In the genomic region with DNA sequence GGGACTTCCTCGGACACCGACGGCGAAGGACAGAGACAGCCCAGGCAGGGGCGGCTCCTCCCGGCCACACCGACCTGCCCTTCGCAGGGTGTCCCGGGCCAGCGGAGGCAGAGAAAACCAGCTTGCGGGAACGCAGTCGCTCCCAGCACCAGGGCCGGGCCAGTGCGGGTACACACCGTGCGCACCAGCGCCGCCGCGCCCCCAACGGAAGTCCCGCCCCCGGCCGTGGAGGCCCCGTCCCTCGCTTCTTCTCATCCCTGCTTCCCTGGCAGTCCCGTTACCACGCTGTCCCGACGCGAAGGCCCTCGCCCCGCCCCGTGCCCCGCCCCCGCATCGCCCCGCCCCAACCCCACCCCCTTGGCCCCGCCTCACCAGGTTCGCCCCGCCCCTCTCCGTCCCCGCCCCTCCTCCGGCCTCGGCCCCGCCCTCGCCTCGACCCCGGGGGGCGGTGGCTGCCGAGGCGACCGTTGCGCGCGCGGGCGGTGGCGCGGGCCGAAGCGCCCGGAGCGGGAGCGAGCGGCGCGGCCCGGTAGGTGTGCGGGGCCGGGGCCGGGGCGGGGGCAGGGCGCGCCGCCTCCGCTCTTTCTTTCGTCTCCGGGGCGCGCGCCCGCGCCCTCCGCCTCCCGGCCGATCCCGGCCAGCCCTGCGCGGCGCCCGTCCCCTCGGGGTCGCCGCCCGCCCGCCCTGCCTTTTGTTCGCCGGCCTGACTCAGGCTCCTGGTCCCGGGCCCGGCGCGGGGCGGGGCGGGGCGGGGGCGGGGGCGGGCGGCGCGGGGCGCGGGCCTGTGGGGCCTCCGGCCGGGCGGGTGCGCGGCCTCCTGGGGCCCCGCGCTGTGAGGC, we compare ENCODE assay signal across 8 cellular contexts. TPM values are rescaled to one million over a fixed set of nuclear protein-coding genes. Genes with fewer than 3 reads are reported as not detected.
DNase-seq lines count a peak whose midpoint lies in the region; ATAC-seq and TF ChIP-seq lines count a peak whose summit lies in the region.

A gene with protein sequence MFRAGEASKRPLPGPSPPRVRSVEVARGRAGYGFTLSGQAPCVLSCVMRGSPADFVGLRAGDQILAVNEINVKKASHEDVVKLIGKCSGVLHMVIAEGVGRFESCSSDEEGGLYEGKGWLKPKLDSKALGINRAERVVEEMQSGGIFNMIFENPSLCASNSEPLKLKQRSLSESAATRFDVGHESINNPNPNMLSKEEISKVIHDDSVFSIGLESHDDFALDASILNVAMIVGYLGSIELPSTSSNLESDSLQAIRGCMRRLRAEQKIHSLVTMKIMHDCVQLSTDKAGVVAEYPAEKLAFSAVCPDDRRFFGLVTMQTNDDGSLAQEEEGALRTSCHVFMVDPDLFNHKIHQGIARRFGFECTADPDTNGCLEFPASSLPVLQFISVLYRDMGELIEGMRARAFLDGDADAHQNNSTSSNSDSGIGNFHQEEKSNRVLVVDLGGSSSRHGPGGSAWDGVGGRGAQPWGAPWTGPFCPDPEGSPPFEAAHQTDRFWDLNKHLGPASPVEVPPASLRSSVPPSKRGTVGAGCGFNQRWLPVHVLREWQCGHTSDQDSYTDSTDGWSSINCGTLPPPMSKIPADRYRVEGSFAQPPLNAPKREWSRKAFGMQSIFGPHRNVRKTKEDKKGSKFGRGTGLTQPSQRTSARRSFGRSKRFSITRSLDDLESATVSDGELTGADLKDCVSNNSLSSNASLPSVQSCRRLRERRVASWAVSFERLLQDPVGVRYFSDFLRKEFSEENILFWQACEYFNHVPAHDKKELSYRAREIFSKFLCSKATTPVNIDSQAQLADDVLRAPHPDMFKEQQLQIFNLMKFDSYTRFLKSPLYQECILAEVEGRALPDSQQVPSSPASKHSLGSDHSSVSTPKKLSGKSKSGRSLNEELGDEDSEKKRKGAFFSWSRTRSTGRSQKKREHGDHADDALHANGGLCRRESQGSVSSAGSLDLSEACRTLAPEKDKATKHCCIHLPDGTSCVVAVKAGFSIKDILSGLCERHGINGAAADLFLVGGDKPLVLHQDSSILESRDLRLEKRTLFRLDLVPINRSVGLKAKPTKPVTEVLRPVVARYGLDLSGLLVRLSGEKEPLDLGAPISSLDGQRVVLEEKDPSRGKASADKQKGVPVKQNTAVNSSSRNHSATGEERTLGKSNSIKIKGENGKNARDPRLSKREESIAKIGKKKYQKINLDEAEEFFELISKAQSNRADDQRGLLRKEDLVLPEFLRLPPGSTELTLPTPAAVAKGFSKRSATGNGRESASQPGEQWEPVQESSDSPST (N-terminal part only) (plus strand): TSS at position 451 of the 839 bp plus-strand sequence. CDS start 23,150 bp downstream, outside the sequence.

- H3K27ac Mint-ChIP-seq in endothelial cell (ENCODE audit: unreplicated experiment) (peak within 1 kb of the TSS; percentile 89), mesothelial cell of epicardium (peak within 1 kb of the TSS; percentile 93)

- peaks cover 28% of the 10 kb centered on the region for H3K4me1 ChIP-seq in NT2/D1 (ENCODE audit: insufficient read depth, insufficient read length)

- peaks cover 9% of the 10 kb centered on the region for H3K27me3 Mint-ChIP-seq in endothelial cell (ENCODE audit: unreplicated experiment)
- peaks cover 14% of the 10 kb centered on the region for H3K27me3 Mint-ChIP-seq in mesothelial cell of epicardium (ENCODE audit: low read depth)

- peak within 1 kb of the TSS; percentile 86 for H3K9ac ChIP-seq in NT2/D1 (ENCODE audit: insufficient read length, low read depth)

- H3K27ac ChIP-seq in C4-2B, result peak within 1 kb of the TSS; percentile 75

- H3K27me3 ChIP-seq in NT2/D1 (ENCODE audit: insufficient read depth, insufficient read length), result peaks cover 27% of the 10 kb centered on the region

- peaks cover 55% of the 10 kb centered on the region for H3K4me1 Mint-ChIP-seq in endothelial cell (ENCODE audit: unreplicated experiment)
- H3K4me1 Mint-ChIP-seq in mesothelial cell of epicardium, result peaks cover 20% of the 10 kb centered on the region

- peak; percentile 65 for ATAC-seq in GM19467 (IDR thresholded peaks at IDR 0.05; ENCODE audit: unreplicated experiment)

- no peak for TF ChIP-seq CTCF in C4-2B (conservative IDR thresholded peaks at IDR 0.05)
- TF ChIP-seq CTCF in endothelial cell (IDR thresholded peaks at IDR 0.05; ENCODE audit: unreplicated experiment), result no peak
- no peak for TF ChIP-seq CTCF in mesothelial cell of epicardium (IDR thresholded peaks at IDR 0.05; ENCODE audit: unreplicated experiment)

- H3K36me3 ChIP-seq in NT2/D1 (ENCODE audit: insufficient read depth, insufficient read length, low read length), result peaks cover 11% of the 10 kb centered on the region

- H3K9me3 ChIP-seq in NT2/D1 (ENCODE audit: insufficient read depth, low read length), result no peaks in the 10 kb centered on the region

- no peaks in the 10 kb centered on the region for H3K9me3 Mint-ChIP-seq in endothelial cell (ENCODE audit: unreplicated experiment)
- H3K9me3 Mint-ChIP-seq in mesothelial cell of epicardium, result peaks cover 9% of the 10 kb centered on the region

- H3K4me3 Mint-ChIP-seq in endothelial cell (ENCODE audit: unreplicated experiment) (peak within 1 kb of the TSS; percentile 99), mesothelial cell of epicardium (peak within 1 kb of the TSS; percentile 94)

- DNase-seq in HS-5 (ENCODE audit: low read depth) (peak; percentile 62), NT2/D1 (ENCODE audit: low read depth, low spot score) (peak; percentile 81), endothelial cell (ENCODE audit: low spot score) (peak; percentile 91), mesothelial cell of epicardium (ENCODE audit: low spot score in 2 of 2, unreplicated experiment in 2 of 2) (peak; percentile 92 to 94)
- DNase-seq in activated CD8-positive, alpha-beta memory T cell treated with anti-CD3 and anti-CD28 coated beads, Interleukin-2, amount 50 U/mL, for 48 hours, result peak; percentile 93
- peak; percentile 69 for DNase-seq in stimulated activated CD8-positive, alpha-beta memory T cell treated with anti-CD3 and anti-CD28 coated beads, Interleukin-15, amount 100 ng/mL, for 24 hours (ENCODE audit: low read depth)

- peak within 1 kb of the TSS; percentile 83 for H3K4me3 ChIP-seq in NT2/D1 (ENCODE audit: insufficient read length, low read depth)

- peaks cover 3% of the 10 kb centered on the region for H3K36me3 Mint-ChIP-seq in endothelial cell (ENCODE audit: low read depth, unreplicated experiment)
- peaks cover 28% of the 10 kb centered on the region for H3K36me3 Mint-ChIP-seq in mesothelial cell of epicardium

RNA-seq across cellular contexts. Expression of the gene that starts here (rescaled TPM):
- total RNA-seq in endothelial cell (ENCODE audit: unreplicated experiment) (116 TPM), mesothelial cell of epicardium (75.9 to 81.9 TPM (median 78.9 TPM) in 3 replicates)

Comparison
In these comparisons a context has a peak if more than half of its experiments do, and no peak if none do; other contexts are left out.
1. Peak in every context shown above with its lines: DNase-seq, ATAC-seq, H3K4me3 ChIP-seq and H3K27ac ChIP-seq.